Comparison of ENCODE assay signal across 5 cellular contexts in genomic region chr16:33583702-33584101, GRCh38.
ATAC-seq lines count a peak whose summit lies in the region.

No MANE protein-coding gene starts in this region.

- ATAC-seq in GM18519 (IDR thresholded peaks at IDR 0.05; ENCODE audit: low FRiP score, unreplicated experiment) = peak; percentile 51
- ATAC-seq in GM19351 (IDR thresholded peaks at IDR 0.05; ENCODE audit: unreplicated experiment) = peak; percentile 58
- peak; percentile 53 for ATAC-seq in HG02852 (IDR thresholded peaks at IDR 0.05; ENCODE audit: unreplicated experiment)
- peak; percentile 81 for ATAC-seq in HG02884 (IDR thresholded peaks at IDR 0.05; ENCODE audit: unreplicated experiment)
- peak; percentile 40 for ATAC-seq in HG03432 (IDR thresholded peaks at IDR 0.05; ENCODE audit: unreplicated experiment)

Comparison
In these comparisons a context has a peak if more than half of its experiments do, and no peak if none do; other contexts are left out.
1. Peak in every context shown above with its lines: ATAC-seq.